In the genomic region with DNA sequence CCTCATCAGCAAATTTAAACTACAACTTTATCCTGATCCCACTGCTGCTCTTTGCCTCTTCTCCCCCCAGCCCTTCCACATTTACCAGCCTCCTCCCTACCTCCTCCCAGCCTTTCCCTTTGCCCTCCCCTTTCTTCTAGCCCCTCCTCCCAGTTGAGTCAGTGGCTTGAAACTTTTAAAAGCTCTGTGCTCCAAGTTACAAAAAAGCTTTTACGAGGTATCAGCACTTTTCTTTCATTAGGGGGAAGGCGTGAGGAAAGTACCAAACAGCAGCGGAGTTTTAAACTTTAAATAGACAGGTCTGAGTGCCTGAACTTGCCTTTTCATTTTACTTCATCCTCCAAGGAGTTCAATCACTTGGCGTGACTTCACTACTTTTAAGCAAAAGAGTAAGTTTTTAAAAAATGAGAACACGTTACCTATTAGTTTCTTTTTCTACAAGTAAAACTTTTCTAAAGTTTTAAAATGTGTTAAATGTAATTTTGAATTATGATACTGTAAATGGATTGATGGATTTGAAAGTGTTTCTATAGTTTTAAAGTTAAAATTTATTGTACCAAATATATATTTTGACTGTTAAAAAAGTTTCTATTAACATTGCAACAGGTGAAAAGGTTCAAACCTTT, we compare ENCODE assay signal across 8 cellular contexts. TPM values are rescaled to one million over a fixed set of nuclear protein-coding genes. Genes with fewer than 3 reads are reported as not detected.
DNase-seq lines count a peak whose midpoint lies in the region; ATAC-seq and TF ChIP-seq lines count a peak whose summit lies in the region.

A gene (plus strand): TSS at position 203 of the 626 bp plus-strand sequence. CDS start 11,202 bp downstream, outside the sequence.

- H3K4me1 Mint-ChIP-seq in Calu3 (ENCODE audit: low read depth, unreplicated experiment): peaks cover 32% of the 10 kb centered on the region

- peak within 1 kb of the TSS; percentile 94 for H3K4me3 Mint-ChIP-seq in Calu3 (ENCODE audit: low read depth, unreplicated experiment)

- peak within 1 kb of the TSS; percentile 98 for H3K27ac Mint-ChIP-seq in Calu3 (ENCODE audit: unreplicated experiment)

- no peaks in the 10 kb centered on the region for H3K27me3 Mint-ChIP-seq in Calu3 (ENCODE audit: unreplicated experiment)

- H3K27me3 ChIP-seq in Peyer's patch (no peaks in the 10 kb centered on the region), thoracic aorta (replicated peaks; ENCODE audit: insufficient read depth) (no peaks in the 10 kb centered on the region)

- TF ChIP-seq CTCF in Calu3 (IDR thresholded peaks at IDR 0.05; ENCODE audit: unreplicated experiment) (no peak), Peyer's patch (IDR thresholded peaks at IDR 0.05) (no peak), thoracic aorta (IDR thresholded peaks at IDR 0.05) (no peak)

- H3K9me3 ChIP-seq in Peyer's patch (no peaks in the 10 kb centered on the region), thoracic aorta (no peaks in the 10 kb centered on the region)

- ATAC-seq in thoracic aorta (ENCODE audit: insufficient number of reproducible peaks, low FRiP score, low read depth): peak; percentile 75
- no peak for ATAC-seq in HG03439 (IDR thresholded peaks at IDR 0.05; ENCODE audit: unreplicated experiment)
- ATAC-seq in GM19463 (IDR thresholded peaks at IDR 0.05; ENCODE audit: unreplicated experiment): no peak

- H3K27ac ChIP-seq in Peyer's patch (peak within 1 kb of the TSS; percentile 32 to 86 (median 68)), thoracic aorta (peak within 1 kb of the TSS; percentile 94 to 99)

- DNase-seq in Calu3: peak; percentile 68
- DNase-seq in Peyer's patch: no peak
- DNase-seq in medulla oblongata (ENCODE audit: extremely low spot score): peak; percentile 83
- DNase-seq in thoracic aorta (ENCODE audit: low spot score): peak; percentile 31
- no peak for DNase-seq in central memory CD4-positive, alpha-beta T cell

- BruUV-seq in Calu3 (replicated peaks; lab: Mats Ljungman, UMichigan): no TSS peak

- no peaks in the 10 kb centered on the region for H3K9me3 Mint-ChIP-seq in Calu3 (ENCODE audit: low read depth, unreplicated experiment)

- intact Hi-C loops in Calu3 (cut with micrococcal nuclease; ENCODE audit: unreplicated experiment): loop anchor here (5.0 to 10.0 kb wide), 4 partner anchors 57 to 259 kb away; no protein-coding TSS in a partner anchor

- CTCF ChIA-PET in Calu3 (lab: Charles Lee): interaction anchor here (0.6 to 0.9 kb wide), 3 partner anchors 68 to 414 kb away, joined by 3 read pairs; no protein-coding TSS in a partner anchor

- H3K36me3 Mint-ChIP-seq in Calu3 (ENCODE audit: insufficient read depth, unreplicated experiment): peaks cover 35% of the 10 kb centered on the region

- no peak for TF ChIP-seq POLR2A in Peyer's patch (IDR thresholded peaks at IDR 0.05)

- H3K4me3 ChIP-seq in Peyer's patch: peak within 1 kb of the TSS; percentile 32 to 63 (median 43)
- H3K4me3 ChIP-seq in thoracic aorta: peak within 1 kb of the TSS; percentile 90

- peaks cover 0 to 4% (median 0%) of the 10 kb centered on the region in 4 donors for H3K4me1 ChIP-seq in Peyer's patch
- H3K4me1 ChIP-seq in thoracic aorta (ENCODE audit: control insufficient read depth in 1 of 2, low read depth in 2 of 2): peaks cover 5 to 25% of the 10 kb centered on the region in 2 donors

- H3K36me3 ChIP-seq in Peyer's patch (no peaks in the 10 kb centered on the region), thoracic aorta (no peaks in the 10 kb centered on the region)

- in situ Hi-C loops in endometrial microvascular endothelial cells (cut with HindIII; ENCODE audit: inconsistent ontology term, low pct_unique_long_range_greater_than_20kb, low sequenced_read_pairs): loop anchor here (10.0 kb wide), 2 partner anchors 229 to 409 kb away; no protein-coding TSS in a partner anchor

RNA-seq across cellular contexts. Expression of the gene that starts here (rescaled TPM):
- total RNA-seq in Calu3 (2022): 147 and 211 TPM in 2 replicates
- 10 to 100 TPM in 2 of 4 donors, 1 to 10 TPM in 2; 4.6 to 19.8 (median 13.2) TPM for total RNA-seq in Peyer's patch
- total RNA-seq in endometrial microvascular endothelial cells (ENCODE audit: inconsistent ontology term): 116 TPM
- total RNA-seq in thoracic aorta: 100 to 1,000 TPM; 199 to 281 TPM

Comparison
In these comparisons a context has a peak if more than half of its experiments do, and no peak if none do; other contexts are left out.
1. DNase-seq: peak in Calu3 (single experiment), medulla oblongata (single experiment) and thoracic aorta (single experiment); none in Peyer's patch (0 of 3) and central memory CD4-positive, alpha-beta T cell (single experiment).